Comparison of ENCODE assay signal across 16 cellular contexts in the genomic region with DNA sequence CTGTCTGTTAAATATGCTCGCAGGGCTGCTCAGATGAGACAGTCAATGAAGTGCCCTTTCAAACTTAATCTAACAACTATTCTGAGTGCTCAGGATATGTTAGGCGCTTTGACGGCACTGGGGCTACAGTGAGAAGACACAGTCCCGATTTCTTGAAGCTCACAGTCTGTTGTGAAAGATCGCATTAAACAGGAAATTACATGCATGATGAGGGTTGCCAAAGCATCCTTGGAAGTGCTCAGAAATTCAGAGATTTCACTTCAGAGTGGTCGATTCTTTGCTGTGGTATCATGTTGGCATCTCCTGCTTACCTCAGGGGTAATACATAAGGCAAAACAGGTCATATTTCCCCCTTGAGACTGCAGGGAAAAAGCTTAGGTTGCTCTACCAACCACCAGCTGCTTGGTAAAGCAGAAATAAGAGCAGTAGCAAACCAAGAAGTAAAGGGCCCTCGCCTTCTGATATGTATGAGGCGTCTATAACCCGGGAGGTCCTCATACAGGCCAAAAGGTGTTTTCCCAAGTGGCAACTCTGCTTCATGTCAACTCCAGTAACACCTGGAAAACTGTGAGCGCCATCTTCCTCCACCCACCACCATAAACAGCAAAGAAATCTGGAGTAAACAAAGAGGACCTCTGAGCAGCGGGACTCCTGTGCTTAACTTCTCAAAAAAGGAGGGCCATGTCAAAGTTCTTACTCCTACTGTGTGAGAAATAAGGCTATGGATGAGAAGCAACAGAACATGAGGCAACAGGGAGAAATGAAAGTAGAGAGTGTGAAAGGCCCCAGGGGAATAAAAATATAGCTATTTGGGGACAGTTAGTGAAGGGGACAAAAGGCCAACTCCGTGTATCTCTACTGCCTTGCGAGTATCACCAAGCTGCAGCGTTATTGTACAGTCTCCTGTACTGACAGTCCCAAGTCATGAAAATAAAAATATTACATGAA.
DNase-seq lines count a peak whose midpoint lies in the region; ATAC-seq and TF ChIP-seq lines count a peak whose summit lies in the region.
"Had no signal": no experiment of that assay in that cellular context is flagged by ENCODE, and none has a peak within 500 bp of the region (broad histone marks: within the 10 kb centered on the region; RNA-seq: fewer than 3 reads in every experiment).

No MANE protein-coding gene starts in this region.

- H3K4me3 Mint-ChIP-seq in CD14-positive monocyte: peak overlapping the region in 1 of 2 donors; percentile 60
- H3K4me3 Mint-ChIP-seq: neural crest cell, T-cell had no signal

- no peak for ATAC-seq in HG02981 (IDR thresholded peaks at IDR 0.05; ENCODE audit: unreplicated experiment)
- ATAC-seq: body of pancreas, heart right ventricle, left lobe of liver, T-cell had no signal

- 72 to 81% methylated on average over 14 of the region's 14 CpGs for WGBS in esophagus, 2 donors

- H3K36me3 ChIP-seq in esophagus (ENCODE audit: control insufficient read depth in 2 of 2, insufficient read depth in 2 of 2, low read length in 1 of 2) (no peaks in the 10 kb centered on the region), rectal smooth muscle tissue (ENCODE audit: control insufficient read depth, insufficient read depth, low read length) (no peaks in the 10 kb centered on the region)
- H3K36me3 ChIP-seq: heart right ventricle had no signal

- intact Hi-C loops in CD14-positive monocyte (cut with micrococcal nuclease): loop anchor here in 1 of 2 donors (5.0 to 10.0 kb wide), 3 partner anchors 40 to 130 kb away; partner anchors contain the start of gene RTN4

- H3K4me1 Mint-ChIP-seq in CD14-positive monocyte: peaks cover 72% of the 10 kb centered on the region

- no peaks in the 10 kb centered on the region for H3K27me3 Mint-ChIP-seq in CD14-positive monocyte (ENCODE audit: low read depth in 3 of 3)
- H3K27me3 Mint-ChIP-seq: T-cell had no signal

- no peak for TF ChIP-seq CTCF in CD14-positive monocyte (IDR thresholded peaks at IDR 0.05)

- peak overlapping the region; percentile 67 to 73 for H3K27ac ChIP-seq in esophagus (ENCODE audit: low read depth in 2 of 2, low read length in 1 of 2)
- H3K27ac ChIP-seq in rectal smooth muscle tissue (ENCODE audit: low read depth, low read length): peak overlapping the region; percentile 46
- H3K27ac ChIP-seq: body of pancreas, KMS-11 had no signal

- DNase-seq in CD14-positive monocyte (ENCODE audit: low spot score) (no peak), NCI-H2107 (lab: John Stamatoyannopoulos, UW) (peak; percentile 24), COR-L47 (lab: John Stamatoyannopoulos, UW) (no peak), activated gamma-delta T cell treated with Interleukin-2 at 50 U/mL for 16 hours (no peak), cerebellar cortex (ENCODE audit: low spot score) (no peak)
- DNase-seq: activated CD4-positive, alpha-beta T cell treated with anti-CD3 and anti-CD28 coated beads for 4 hours; body of pancreas; heart right ventricle; T-cell had no signal

- H3K9me3 Mint-ChIP-seq in CD14-positive monocyte: no peaks in the 10 kb centered on the region
- H3K9me3 Mint-ChIP-seq: activated T-helper 2 cell treated with anti-CD3 and anti-CD28 coated beads, Interferon-gamma antibody, Interleukin-2, Interleukin-4, amounts not matched to agents 10 μg/mL and 5 μg/mL and 100 μg/mL, durations not matched to agents 14 hours and 24 hours and 36 hours; neural crest cell; T-cell had no signal

- H3K27ac Mint-ChIP-seq in CD14-positive monocyte: peak overlapping the region; percentile 90 to 98 (median 97)
- H3K27ac Mint-ChIP-seq: activated T-helper 2 cell treated with anti-CD3 and anti-CD28 coated beads, Interferon-gamma antibody, Interleukin-2, Interleukin-4, amounts not matched to agents 10 μg/mL and 5 μg/mL and 100 μg/mL, durations not matched to agents 14 hours and 24 hours and 36 hours; T-cell had no signal

- no peak overlapping the region for H3K4me3 ChIP-seq in esophagus (ENCODE audit: low read depth in 1 of 2, low read length in 2 of 2)
- H3K4me3 ChIP-seq in rectal smooth muscle tissue (ENCODE audit: low read length): no peak overlapping the region
- H3K4me3 ChIP-seq: body of pancreas, heart right ventricle had no signal

- no peaks in the 10 kb centered on the region for H3K27me3 ChIP-seq in esophagus (ENCODE audit: control insufficient read depth in 1 of 2, insufficient read depth in 2 of 2, low read length in 2 of 2)
- H3K27me3 ChIP-seq in rectal smooth muscle tissue (ENCODE audit: control insufficient read depth, insufficient read depth, low read length): no peaks in the 10 kb centered on the region
- H3K27me3 ChIP-seq: body of pancreas, heart right ventricle had no signal

- H3K36me3 Mint-ChIP-seq in CD14-positive monocyte: peaks cover 0 to 2% of the 10 kb centered on the region in 2 donors
- H3K36me3 Mint-ChIP-seq: T-cell had no signal

- no peaks in the 10 kb centered on the region for H3K9me3 ChIP-seq in esophagus (ENCODE audit: control insufficient read depth in 2 of 2, insufficient read depth in 1 of 2, low read depth in 1 of 2, low read length in 1 of 2)
- H3K9me3 ChIP-seq: body of pancreas, heart right ventricle had no signal

- peaks cover 2 to 19% of the 10 kb centered on the region in 2 donors for H3K4me1 ChIP-seq in esophagus (ENCODE audit: control insufficient read depth in 2 of 2, insufficient read depth in 2 of 2, low read length in 1 of 2)
- H3K4me1 ChIP-seq in rectal smooth muscle tissue (ENCODE audit: control insufficient read depth, insufficient read depth, low read length): peaks cover 45% of the 10 kb centered on the region

- no peak overlapping the region for H3K9ac ChIP-seq in rectal smooth muscle tissue (ENCODE audit: low read length)
- H3K9ac ChIP-seq: KMS-11 had no signal
